In the genomic region with DNA sequence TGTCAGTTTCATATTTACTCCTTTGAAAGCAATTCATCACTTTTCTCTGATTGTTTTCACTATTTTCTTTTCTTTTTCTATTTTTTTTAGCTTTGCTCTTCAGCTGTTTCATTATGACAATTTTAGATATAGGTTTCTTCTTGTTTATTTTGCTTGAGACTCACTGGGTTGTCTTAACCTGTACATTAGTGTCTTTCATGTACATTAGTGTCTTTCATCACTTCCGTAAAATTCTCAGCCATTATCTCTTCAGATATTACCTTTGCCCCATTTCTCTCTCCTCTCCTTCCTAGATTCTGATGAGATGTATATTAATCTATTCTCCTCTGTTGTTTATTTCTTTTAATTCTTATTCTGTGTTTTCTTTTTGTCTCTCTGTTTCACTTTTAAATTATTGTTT, we compare ENCODE assay signal across 29 cellular contexts. TPM values are rescaled to one million over a fixed set of nuclear protein-coding genes. Genes with fewer than 3 reads are reported as not detected.
"Had no signal": no experiment of that assay in that cellular context is flagged by ENCODE, and none has a peak within 500 bp of the region (broad histone marks: within the 10 kb centered on the region; RNA-seq: fewer than 3 reads in every experiment).

No MANE protein-coding gene starts in this region.

- H3K27ac Mint-ChIP-seq: dendritic cell treated with granulocyte-macrophage colony-stimulating factor and Interleukin-4, amounts not matched to agents 40 ng/mL and 50 ng/mL, for 4 days; effector memory CD8-positive, alpha-beta T cell; endodermal cell; mesothelial cell of epicardium; naive B cell; naive thymus-derived CD8-positive, alpha-beta T cell had no signal

- H3K27ac ChIP-seq: coronary artery, epithelial cell of prostate, esophagus squamous epithelium, gastroesophageal sphincter, heart right ventricle, left lung, lower lobe of right lung had no signal

- H3K36me3 Mint-ChIP-seq: mesothelial cell of epicardium had no signal

- H3K36me3 ChIP-seq: esophagus squamous epithelium, gastroesophageal sphincter, heart right ventricle, left lung, lower lobe of right lung had no signal

- H3K4me3 Mint-ChIP-seq: dendritic cell treated with granulocyte-macrophage colony-stimulating factor and Interleukin-4, amounts not matched to agents 40 ng/mL and 50 ng/mL, for 4 days; effector memory CD8-positive, alpha-beta T cell; endodermal cell; mesothelial cell of epicardium; naive B cell; naive thymus-derived CD8-positive, alpha-beta T cell had no signal

- H3K9me3 ChIP-seq: esophagus squamous epithelium, lower lobe of right lung, mucosa of descending colon had no signal

- ATAC-seq: effector memory CD8-positive, alpha-beta T cell; esophagus mucosa; gastroesophageal sphincter; heart right ventricle; left cardiac atrium; left lung; left ventricle myocardium superior; lower lobe of right lung; mucosa of descending colon; naive thymus-derived CD8-positive, alpha-beta T cell had no signal

- DNase-seq: effector CD8-positive, alpha-beta T cell; effector memory CD8-positive, alpha-beta T cell; endodermal cell; erythroblast; esophagus squamous epithelium; foreskin fibroblast; foreskin melanocyte; heart right ventricle; hippocampal formation; left cardiac atrium; left lung; left ventricle myocardium superior; lower lobe of right lung; mesenchymal stem cell; mucosa of descending colon; naive B cell; naive thymus-derived CD8-positive, alpha-beta T cell had no signal

- H3K4me1 ChIP-seq: esophagus squamous epithelium, gastroesophageal sphincter, heart right ventricle, left lung, lower lobe of right lung had no signal

- H3K27me3 ChIP-seq: gastroesophageal sphincter, left lung had no signal

- H3K4me3 ChIP-seq: coronary artery, esophagus squamous epithelium, gastroesophageal sphincter, heart right ventricle, left lung, lower lobe of right lung, mucosa of descending colon had no signal

- H3K4me1 Mint-ChIP-seq: endodermal cell; mesothelial cell of epicardium; naive B cell; naive thymus-derived CD8-positive, alpha-beta T cell had no signal

- FAIRE-seq: colon, endometrium, islet of Langerhans, keratinocyte had no signal

RNA-seq across cellular contexts. Expression of gene TCF21, which starts 49.6 kb away (rescaled TPM):
- total RNA-seq: dermis microvascular lymphatic vessel endothelial cell; lung microvascular endothelial cell; naive thymus-derived CD8-positive, alpha-beta T cell had no signal
- polyA plus RNA-seq: keratinocyte; naive thymus-derived CD8-positive, alpha-beta T cell had no signal
